Comparison of ENCODE assay signal across 8 cellular contexts in genomic region chr4:105708376-105709080, GRCh38. TPM values are rescaled to one million over a fixed set of nuclear protein-coding genes. Genes with fewer than 3 reads are reported as not detected.
A peak's percentile ranks its signal among the peaks of the same experiment; 100 is the strongest.
DNase-seq lines count a peak whose midpoint lies in the region; ATAC-seq and TF ChIP-seq lines count a peak whose summit lies in the region.

A gene with protein sequence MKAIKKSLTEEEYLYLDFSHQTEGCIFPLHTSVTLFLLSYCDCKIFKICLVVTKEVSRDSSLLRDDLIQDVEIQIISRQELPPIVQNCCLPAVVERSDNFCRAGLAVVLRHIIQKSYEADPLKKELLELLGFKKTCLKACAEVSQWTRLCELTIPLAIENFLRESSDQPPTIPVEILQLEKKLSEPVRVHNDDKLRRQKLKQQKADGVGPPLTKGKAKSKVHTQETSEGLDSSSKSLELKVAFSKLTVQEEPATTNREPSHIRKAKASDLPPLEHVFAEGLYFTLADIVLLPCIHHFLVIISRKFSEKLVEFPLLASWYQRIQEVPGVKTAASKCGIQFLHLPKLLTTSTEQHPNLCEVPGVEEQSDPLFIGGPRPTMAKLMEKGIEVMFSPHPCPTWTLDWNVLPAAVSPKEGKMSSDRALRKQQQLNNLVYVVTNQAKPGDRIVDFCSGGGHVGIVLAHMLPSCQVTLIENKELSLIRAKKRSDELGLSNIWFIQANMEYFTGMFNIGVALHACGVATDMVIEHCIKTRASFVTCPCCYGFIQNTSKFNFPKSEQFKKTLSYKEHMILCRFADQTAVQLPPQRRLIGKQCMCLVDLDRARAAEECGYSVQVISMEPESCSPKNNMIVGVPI (plus strand): TSS chr4:105708784. CDS start chr4:105717614, 8,830 bp downstream.
A gene with protein sequence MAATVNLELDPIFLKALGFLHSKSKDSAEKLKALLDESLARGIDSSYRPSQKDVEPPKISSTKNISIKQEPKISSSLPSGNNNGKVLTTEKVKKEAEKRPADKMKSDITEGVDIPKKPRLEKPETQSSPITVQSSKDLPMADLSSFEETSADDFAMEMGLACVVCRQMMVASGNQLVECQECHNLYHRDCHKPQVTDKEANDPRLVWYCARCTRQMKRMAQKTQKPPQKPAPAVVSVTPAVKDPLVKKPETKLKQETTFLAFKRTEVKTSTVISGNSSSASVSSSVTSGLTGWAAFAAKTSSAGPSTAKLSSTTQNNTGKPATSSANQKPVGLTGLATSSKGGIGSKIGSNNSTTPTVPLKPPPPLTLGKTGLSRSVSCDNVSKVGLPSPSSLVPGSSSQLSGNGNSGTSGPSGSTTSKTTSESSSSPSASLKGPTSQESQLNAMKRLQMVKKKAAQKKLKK (minus strand): TSS chr4:105708689. CDS start chr4:105700005, 8,684 bp downstream.

- dilution Hi-C loops in mammary epithelial cell (cut with HindIII; ENCODE audit: low sequenced_read_pairs): no loop called here

- peaks cover 85% of the 10 kb centered on the region for H3K79me2 ChIP-seq in ACC112 (ENCODE audit: control insufficient read depth, insufficient read depth, low read length, unreplicated experiment)
- peaks cover 87% of the 10 kb centered on the region for H3K79me2 ChIP-seq in mammary epithelial cell (ENCODE audit: insufficient read depth, low read length)

- TF ChIP-seq CTCF in WERI-Rb-1 (IDR thresholded peaks at IDR 0.05; ENCODE audit: low read depth, low read length) (0 out of 2 replicates have a peak, but pooled peaks have one; percentile 2), mammary epithelial cell (conservative IDR thresholded peaks at IDR 0.05 in 1 of 2, IDR thresholded peaks at IDR 0.05 in 1 of 2; ENCODE audit: extremely low read depth in 1 of 2, insufficient read depth in 1 of 2, low read depth in 1 of 2, low read length in 2 of 2) (peak in 1 of 2 donors; percentile 2)

- peak within 1 kb of the TSS; percentile 96 for H3K4me2 ChIP-seq in mammary epithelial cell (ENCODE audit: insufficient read depth, low read depth, low read length)

- H4K20me1 ChIP-seq in mammary epithelial cell (ENCODE audit: insufficient read depth, low read length): no peaks in the 10 kb centered on the region

- no TSS peak for BruUV-seq in mammary epithelial cell (replicated peaks; lab: Mats Ljungman, UMichigan)

- in situ Hi-C loops in mammary epithelial cell (cut with MboI; ENCODE audit: low sequenced_read_pairs in 2 of 2): no loop called here

- H3K27me3 ChIP-seq in ACC112 (ENCODE audit: insufficient read depth, low read length): no peaks in the 10 kb centered on the region
- no peaks in the 10 kb centered on the region for H3K27me3 ChIP-seq in WERI-Rb-1 (ENCODE audit: insufficient read depth, low read depth, severe bottlenecking)
- H3K27me3 ChIP-seq in mammary epithelial cell (ENCODE audit: insufficient read depth, low read length): no peaks in the 10 kb centered on the region
- no peaks in the 10 kb centered on the region for H3K27me3 ChIP-seq in iPS-20b (ENCODE audit: insufficient read depth, low read length)

- H3K9me3 ChIP-seq in WERI-Rb-1 (ENCODE audit: severe bottlenecking): no peaks in the 10 kb centered on the region
- H3K9me3 ChIP-seq in mammary epithelial cell (replicated peaks; ENCODE audit: insufficient read depth, low read length): no peaks in the 10 kb centered on the region
- no peaks in the 10 kb centered on the region for H3K9me3 ChIP-seq in iPS-20b (ENCODE audit: insufficient read depth, low read depth, low read length)

- intact Hi-C loops in mammary epithelial cell (cut with micrococcal nuclease): loop anchor here (10.0 kb wide), 1 partner anchor 496 kb away; no protein-coding TSS in a partner anchor

- peaks cover 44% of the 10 kb centered on the region for H3K4me1 ChIP-seq in ACC112 (ENCODE audit: control insufficient read depth, insufficient read depth, low read length, unreplicated experiment)
- H3K4me1 ChIP-seq in mammary epithelial cell (ENCODE audit: insufficient read depth, low read length): peaks cover 16% of the 10 kb centered on the region
- H3K4me1 ChIP-seq in iPS-20b (ENCODE audit: insufficient read depth, low read length): peaks cover 12% of the 10 kb centered on the region; the same call in 1 of the 2 replicates

- 0 out of 2 replicates have a peak, but pooled peaks cover 2% of the 10 kb centered on the region for H3K36me3 ChIP-seq in ACC112 (ENCODE audit: insufficient read depth, low read length)
- peaks cover 3% of the 10 kb centered on the region for H3K36me3 ChIP-seq in WERI-Rb-1
- H3K36me3 ChIP-seq in mammary epithelial cell (ENCODE audit: insufficient read depth, low read length): no peaks in the 10 kb centered on the region
- no peaks in the 10 kb centered on the region for H3K36me3 ChIP-seq in iPS-20b (ENCODE audit: insufficient read depth, low read depth, low read length)

- H3K27ac ChIP-seq in ACC112 (ENCODE audit: low read depth, low read length) (peak within 1 kb of the TSS; percentile 73), WERI-Rb-1 (peak within 1 kb of the TSS; percentile 95), mammary epithelial cell (ENCODE audit: insufficient read depth, low read depth, low read length) (peak within 1 kb of the TSS; percentile 82), iPS-20b (ENCODE audit: low read length) (peak within 1 kb of the TSS; percentile 85), skin epidermis (peak within 1 kb of the TSS; percentile 43 to 94 (median 88))

- ATAC-seq in GM18870 (IDR thresholded peaks at IDR 0.05; ENCODE audit: unreplicated experiment): peak; percentile 66
- peak; percentile 77 for ATAC-seq in HG03135 (IDR thresholded peaks at IDR 0.05; ENCODE audit: unreplicated experiment)

- WGBS in mammary epithelial cell (ENCODE audit: low coverage, missing lambda C conversion rate): under 1% methylated on average over 36 of the region's 58 CpGs

- peak; percentile 41 for DNase-seq in NCI-H2196 treated with DMSO at 0.1 percent for 48 hours (lab: John Stamatoyannopoulos, UW; ENCODE audit: unreplicated experiment)
- DNase-seq in WERI-Rb-1: peak; percentile 97
- DNase-seq in mammary epithelial cell: peak; percentile 91

- peak within 1 kb of the TSS; percentile 97 for H3K4me3 ChIP-seq in ACC112 (ENCODE audit: low read depth, low read length)
- H3K4me3 ChIP-seq in WERI-Rb-1 (ENCODE audit: low read depth, low read length): peak within 1 kb of the TSS; percentile 94
- peak within 1 kb of the TSS; percentile 75 to 78 (median 77) for H3K4me3 ChIP-seq in mammary epithelial cell (replicated peaks in 1 of 3; ENCODE audit: insufficient read depth in 1 of 3, low read depth in 2 of 3, low read length in 3 of 3)
- H3K4me3 ChIP-seq in iPS-20b (ENCODE audit: low read length): peak within 1 kb of the TSS; percentile 99
- peak within 1 kb of the TSS; percentile 67 to 87 (median 81) for H3K4me3 ChIP-seq in skin epidermis

- H3K9ac ChIP-seq in mammary epithelial cell (ENCODE audit: insufficient read depth, low read length) (peak within 1 kb of the TSS; percentile 84), iPS-20b (ENCODE audit: low read depth, low read length) (peak within 1 kb of the TSS; percentile 94)

- CTCF ChIA-PET in mammary epithelial cell (lab: Charles Lee; ENCODE audit: low non-redundant PET): interaction anchor here (0.6 kb wide), 1 partner anchor 592 kb away, joined by 6 read pairs; no protein-coding TSS in a partner anchor

- peak within 1 kb of the TSS; percentile 98 for H2AFZ ChIP-seq in ACC112 (ENCODE audit: low read length, unreplicated experiment)
- peak within 1 kb of the TSS; percentile 97 for H2AFZ ChIP-seq in mammary epithelial cell (ENCODE audit: low read depth, low read length)

RNA-seq across cellular contexts. Expression of the first gene that starts in this region (rescaled TPM):
- 10 to 100 TPM; 20.3 to 22.5 TPM for total RNA-seq in mammary epithelial cell
- polyA plus RNA-seq in mammary epithelial cell: 11.8 TPM
- polyA minus RNA-seq in mammary epithelial cell: 8.7 TPM

RNA-seq across cellular contexts. Expression of the second gene that starts in this region (rescaled TPM):
- 10 to 100 TPM; 22.2 to 29.8 TPM for total RNA-seq in mammary epithelial cell
- 26.1 TPM for polyA plus RNA-seq in mammary epithelial cell
- 53.0 TPM for polyA minus RNA-seq in mammary epithelial cell

Comparison
In these comparisons a context has a peak if more than half of its experiments do, and no peak if none do; other contexts are left out.
1. Peak in every context shown above with its lines: DNase-seq, ATAC-seq, H3K4me3 ChIP-seq and H3K27ac ChIP-seq.
2. DNase-seq: peak in every context shown above with its lines; median percentile 97 in WERI-Rb-1; 91 in mammary epithelial cell; 41 in NCI-H2196 treated with DMSO at 0.1 percent for 48 hours.